In genomic region chr6:18388252-18388651, GRCh38 we compare ENCODE assay signal across 8 cellular contexts. TPM values are rescaled to one million over a fixed set of nuclear protein-coding genes. Genes with fewer than 3 reads are reported as not detected.
A peak's percentile ranks its signal among the peaks of the same experiment; 100 is the strongest.
DNase-seq lines count a peak whose midpoint lies in the region; ATAC-seq lines count a peak whose summit lies in the region.

No MANE protein-coding gene starts in this region.

- no peaks in the 10 kb centered on the region for H3K36me3 Mint-ChIP-seq in activated CD4-positive, alpha-beta T cell treated with anti-CD3 and anti-CD28 coated beads, Interleukin-2, amount 10 ng/mL, durations not matched to agents 7 days and 5 days (ENCODE audit: low read depth)
- no peaks in the 10 kb centered on the region for H3K36me3 Mint-ChIP-seq in activated CD8-positive, alpha-beta T cell treated with anti-CD3 and anti-CD28 coated beads, Interleukin-2, amount 10 ng/mL, durations not matched to agents 7 days and 5 days (ENCODE audit: low read depth)

- peak overlapping the region; percentile 54 for H3K27ac Mint-ChIP-seq in activated CD4-positive, alpha-beta T cell treated with anti-CD3 and anti-CD28 coated beads, Interleukin-2, amount 10 ng/mL, durations not matched to agents 7 days and 5 days
- no peak overlapping the region for H3K27ac Mint-ChIP-seq in activated CD8-positive, alpha-beta T cell treated with anti-CD3 and anti-CD28 coated beads, Interleukin-2, amount 10 ng/mL, durations not matched to agents 7 days and 5 days

- 7% methylated on average over 3 of the region's 3 CpGs for WGBS in thymus

- H3K27ac ChIP-seq in thymus (ENCODE audit: low read depth): peak overlapping the region; percentile 27

- peak overlapping the region; percentile 60 for H3K4me3 ChIP-seq in thymus (ENCODE audit: low read length)

- H3K4me3 Mint-ChIP-seq in activated CD4-positive, alpha-beta T cell treated with anti-CD3 and anti-CD28 coated beads, Interleukin-2, amount 10 ng/mL, durations not matched to agents 7 days and 5 days: peak overlapping the region; percentile 94
- H3K4me3 Mint-ChIP-seq in activated CD8-positive, alpha-beta T cell treated with anti-CD3 and anti-CD28 coated beads, Interleukin-2, amount 10 ng/mL, durations not matched to agents 7 days and 5 days: peak overlapping the region; percentile 95

- H3K9me3 ChIP-seq in thymus (ENCODE audit: control insufficient read depth): no peaks in the 10 kb centered on the region

- peaks cover 5% of the 10 kb centered on the region for H3K27me3 Mint-ChIP-seq in activated CD4-positive, alpha-beta T cell treated with anti-CD3 and anti-CD28 coated beads, Interleukin-2, amount 10 ng/mL, durations not matched to agents 7 days and 5 days
- H3K27me3 Mint-ChIP-seq in activated CD8-positive, alpha-beta T cell treated with anti-CD3 and anti-CD28 coated beads, Interleukin-2, amount 10 ng/mL, durations not matched to agents 7 days and 5 days (ENCODE audit: low read depth): no peaks in the 10 kb centered on the region

- H3K36me3 ChIP-seq in thymus (ENCODE audit: control insufficient read depth, insufficient read depth): no peaks in the 10 kb centered on the region

- no peak for ATAC-seq in activated CD8-positive, alpha-beta T cell treated with anti-CD3 and anti-CD28 coated beads, Interleukin-2, amount 10 ng/mL, durations not matched to agents 7 days and 5 days
- ATAC-seq in HG02759 (IDR thresholded peaks at IDR 0.05; ENCODE audit: unreplicated experiment): no peak

- peaks cover 34% of the 10 kb centered on the region for H3K4me1 Mint-ChIP-seq in activated CD4-positive, alpha-beta T cell treated with anti-CD3 and anti-CD28 coated beads, Interleukin-2, amount 10 ng/mL, durations not matched to agents 7 days and 5 days
- H3K4me1 Mint-ChIP-seq in activated CD8-positive, alpha-beta T cell treated with anti-CD3 and anti-CD28 coated beads, Interleukin-2, amount 10 ng/mL, durations not matched to agents 7 days and 5 days (ENCODE audit: low read depth): peaks cover 33% of the 10 kb centered on the region

- H3K9me3 Mint-ChIP-seq in activated CD4-positive, alpha-beta T cell treated with anti-CD3 and anti-CD28 coated beads, Interleukin-2, amount 10 ng/mL, durations not matched to agents 7 days and 5 days: no peaks in the 10 kb centered on the region
- H3K9me3 Mint-ChIP-seq in activated CD8-positive, alpha-beta T cell treated with anti-CD3 and anti-CD28 coated beads, Interleukin-2, amount 10 ng/mL, durations not matched to agents 7 days and 5 days (ENCODE audit: insufficient read depth): no peaks in the 10 kb centered on the region

- POLR2A ChIA-PET in activated CD4-positive, alpha-beta T cell treated with anti-CD3 and anti-CD28 coated beads, Interleukin-2, amount 10 ng/mL, durations not matched to agents 7 days and 5 days (lab: Charles Lee): no interaction called here
- POLR2A ChIA-PET in activated CD8-positive, alpha-beta T cell treated with anti-CD3 and anti-CD28 coated beads, Interleukin-2, amount 10 ng/mL, durations not matched to agents 7 days and 5 days (lab: Charles Lee): no interaction called here

- H3K27me3 ChIP-seq in thymus (ENCODE audit: control insufficient read depth, insufficient read depth): no peaks in the 10 kb centered on the region

- H3K4me1 ChIP-seq in thymus (ENCODE audit: control insufficient read depth, insufficient read depth, low read length): peaks cover 3% of the 10 kb centered on the region

- CTCF ChIA-PET in activated CD4-positive, alpha-beta T cell treated with anti-CD3 and anti-CD28 coated beads, Interleukin-2, amount 10 ng/mL, durations not matched to agents 7 days and 5 days (lab: Charles Lee): no interaction called here
- CTCF ChIA-PET in activated CD8-positive, alpha-beta T cell treated with anti-CD3 and anti-CD28 coated beads, Interleukin-2, amount 10 ng/mL, durations not matched to agents 7 days and 5 days (lab: Charles Lee): interaction anchor here (0.6 kb wide), 1 partner anchor 115 kb away, joined by 3 read pairs; no protein-coding TSS in a partner anchor

- DNase-seq in activated CD4-positive, alpha-beta T cell treated with anti-CD3 and anti-CD28 coated beads, Interleukin-2, amount 10 ng/mL, durations not matched to agents 7 days and 5 days: no peak
- DNase-seq in activated CD4-positive, alpha-beta T cell treated with anti-CD3 and anti-CD28 coated beads, Interleukin-2, amount 50 U/mL, for 48 hours: no peak
- no peak for DNase-seq in activated CD8-positive, alpha-beta T cell treated with anti-CD3 and anti-CD28 coated beads, Interleukin-2, amount 10 ng/mL, durations not matched to agents 7 days and 5 days
- DNase-seq in kidney glomerular epithelial cell (lab: John Stamatoyannopoulos, UW) (peak; percentile 16), cerebellar nuclear complex (lab: John Stamatoyannopoulos, UW) (no peak), SHP77 treated with DMSO at 0.1 percent for 48 hours (lab: John Stamatoyannopoulos, UW) (no peak)

RNA-seq across cellular contexts. Expression of gene RNF144B, which starts 1.1 kb away (rescaled TPM):
- total RNA-seq in activated CD4-positive, alpha-beta T cell treated with anti-CD3 and anti-CD28 coated beads, Interleukin-2, amount 10 ng/mL, durations not matched to agents 7 days and 5 days: 1 to 10 TPM; 1.3 to 1.7 TPM
- total RNA-seq in activated CD8-positive, alpha-beta T cell treated with anti-CD3 and anti-CD28 coated beads, Interleukin-2, amount 10 ng/mL, durations not matched to agents 7 days and 5 days: 1 to 10 TPM in 1 of 2 experiments, under 1 TPM in 1; 0.73 to 1.9 TPM
- polyA plus RNA-seq in thymus: 24.1 TPM
